12 cellular contexts compared by ENCODE assay signal in genomic region chr3:168273917-168274316, GRCh38.
DNase-seq lines count a peak whose midpoint lies in the region; ATAC-seq and TF ChIP-seq lines count a peak whose summit lies in the region.
"Had no signal": no experiment of that assay in that cellular context is flagged by ENCODE, and none has a peak within 500 bp of the region (broad histone marks: within the 10 kb centered on the region; RNA-seq: fewer than 3 reads in every experiment).

No MANE protein-coding gene starts in this region.

- no peaks in the 10 kb centered on the region for H3K36me3 ChIP-seq in right lobe of liver
- no peaks in the 10 kb centered on the region for H3K36me3 ChIP-seq in ascending aorta
- H3K36me3 ChIP-seq: HAP-1 had no signal

- ATAC-seq in GM18499 (IDR thresholded peaks at IDR 0.05; ENCODE audit: insufficient read depth, unreplicated experiment) (peak; percentile 63), GM19455 (IDR thresholded peaks at IDR 0.05; ENCODE audit: unreplicated experiment) (peak; percentile 64), HG02852 (IDR thresholded peaks at IDR 0.05; ENCODE audit: unreplicated experiment) (peak; percentile 91), HG03469 (IDR thresholded peaks at IDR 0.05; ENCODE audit: unreplicated experiment) (peak; percentile 86), right lobe of liver (no peak)
- no peak for ATAC-seq in activated CD4-positive, CD25-positive, alpha-beta regulatory T cell treated with anti-CD3 and anti-CD28 coated beads, Interleukin-2, amount 50 U/mL, for 24 hours
- ATAC-seq: foreskin keratinocyte, sciatic nerve had no signal

- H3K4me1 ChIP-seq in right lobe of liver (no peaks in the 10 kb centered on the region), ascending aorta (no peaks in the 10 kb centered on the region)
- H3K4me1 ChIP-seq: foreskin keratinocyte had no signal

- in situ Hi-C loops in G401 (cut with HindIII; ENCODE audit: low sequenced_read_pairs): no loop called here

- H3K27me3 ChIP-seq in right lobe of liver (no peaks in the 10 kb centered on the region), ascending aorta (no peaks in the 10 kb centered on the region)
- H3K27me3 ChIP-seq: foreskin keratinocyte had no signal

- intact Hi-C loops in right lobe of liver (cut with DNase I): no loop called here
- intact Hi-C loops in ascending aorta (cut with DNase I): no loop called here

- no peak for DNase-seq in right lobe of liver
- DNase-seq in ascending aorta (ENCODE audit: low spot score in 2 of 2): no peak
- DNase-seq in G401 (ENCODE audit: low spot score): no peak
- DNase-seq: foreskin keratinocyte had no signal

- 44% methylated on average over 2 of the region's 2 CpGs for WGBS in right lobe of liver (ENCODE audit: insufficient coverage, low coverage, low lambda C conversion rate, missing lambda C conversion rate)

- H3K4me3 ChIP-seq in right lobe of liver: no peak overlapping the region
- no peak overlapping the region for H3K4me3 ChIP-seq in ascending aorta
- H3K4me3 ChIP-seq: HAP-1 had no signal

- H3K9me3 ChIP-seq in right lobe of liver: no peaks in the 10 kb centered on the region
- H3K9me3 ChIP-seq in ascending aorta: no peaks in the 10 kb centered on the region
- H3K9me3 ChIP-seq: HAP-1 had no signal

- no peak for TF ChIP-seq POLR2A in right lobe of liver (IDR thresholded peaks at IDR 0.05)

- H3K27ac ChIP-seq in right lobe of liver (no peak overlapping the region), ascending aorta (no peak overlapping the region)
- H3K27ac ChIP-seq: foreskin keratinocyte, KMS-11 had no signal

- TF ChIP-seq CTCF in right lobe of liver (IDR thresholded peaks at IDR 0.05): no peak
- no peak for TF ChIP-seq CTCF in ascending aorta (IDR thresholded peaks at IDR 0.05)

Comparison
In these comparisons a context has a peak if more than half of its experiments do, and no peak if none do; other contexts are left out.
1. ATAC-seq: peak in GM18499 (single experiment), GM19455 (single experiment), HG02852 (single experiment) and HG03469 (single experiment); none in right lobe of liver (0 of 4) and activated CD4-positive, CD25-positive, alpha-beta regulatory T cell treated with anti-CD3 and anti-CD28 coated beads, Interleukin-2, amount 50 U/mL, for 24 hours (0 of 2).